In the genomic region with DNA sequence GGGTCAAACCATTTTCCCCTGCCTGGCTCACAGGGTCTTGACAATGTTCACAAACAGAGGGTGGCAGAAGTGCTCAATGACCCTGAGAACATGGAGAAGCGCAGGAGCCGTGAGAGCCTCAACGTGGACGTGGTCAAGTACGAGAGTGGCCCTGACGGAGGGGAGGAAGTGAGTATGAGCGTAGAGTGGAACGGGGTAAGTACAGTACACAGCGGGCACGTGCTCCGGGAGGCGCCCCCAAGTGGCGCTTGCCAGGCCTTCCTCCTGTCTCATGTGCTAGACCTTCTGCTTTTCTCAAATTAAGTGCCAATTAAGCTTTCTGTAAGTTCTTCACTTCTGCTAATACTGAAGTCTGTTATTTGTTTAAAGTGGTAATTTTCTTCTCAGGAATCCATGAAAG, we compare ENCODE assay signal across 1 cellular context.
A peak's percentile ranks its signal among the peaks of the same experiment; 100 is the strongest.
TF ChIP-seq lines count a peak whose summit lies in the region.

No MANE protein-coding gene starts in this region.

TF ChIP-seq in H1, 55 proteins besides CTCF, POLR2A, EP300 and RAD21:
- TF ChIP-seq KDM1A (IDR thresholded peaks at IDR 0.05; ENCODE audit: borderline replicate concordance, low read length) (no peak), TEAD4 (IDR thresholded peaks at IDR 0.05; ENCODE audit: low read depth, low read length) (no peak)
- TF ChIP-seq, protein P1, sequence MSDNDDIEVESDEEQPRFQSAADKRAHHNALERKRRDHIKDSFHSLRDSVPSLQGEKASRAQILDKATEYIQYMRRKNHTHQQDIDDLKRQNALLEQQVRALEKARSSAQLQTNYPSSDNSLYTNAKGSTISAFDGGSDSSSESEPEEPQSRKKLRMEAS (IDR thresholded peaks at IDR 0.05), result peak; percentile 77
- TF ChIP-seq, protein P2, sequence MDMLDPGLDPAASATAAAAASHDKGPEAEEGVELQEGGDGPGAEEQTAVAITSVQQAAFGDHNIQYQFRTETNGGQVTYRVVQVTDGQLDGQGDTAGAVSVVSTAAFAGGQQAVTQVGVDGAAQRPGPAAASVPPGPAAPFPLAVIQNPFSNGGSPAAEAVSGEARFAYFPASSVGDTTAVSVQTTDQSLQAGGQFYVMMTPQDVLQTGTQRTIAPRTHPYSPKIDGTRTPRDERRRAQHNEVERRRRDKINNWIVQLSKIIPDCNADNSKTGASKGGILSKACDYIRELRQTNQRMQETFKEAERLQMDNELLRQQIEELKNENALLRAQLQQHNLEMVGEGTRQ (IDR thresholded peaks at IDR 0.05; ENCODE audit: low read length), result 0 out of 2 replicates have a peak, but pooled peaks have one; percentile 11
